Comparison of ENCODE assay signal across 8 cellular contexts in genomic region chr5:17189381-17190036, GRCh38. TPM values are rescaled to one million over a fixed set of nuclear protein-coding genes. Genes with fewer than 3 reads are reported as not detected.
DNase-seq lines count a peak whose midpoint lies in the region; ATAC-seq and TF ChIP-seq lines count a peak whose summit lies in the region.

No MANE protein-coding gene starts in this region.

- H3K27me3 ChIP-seq in MM.1S (replicated peaks; ENCODE audit: insufficient read depth, low read length) (no peaks in the 10 kb centered on the region), heart left ventricle (no peaks in the 10 kb centered on the region)

- H4K20me1 ChIP-seq in MM.1S (ENCODE audit: insufficient read depth, low read length), result no peaks in the 10 kb centered on the region

- no peak overlapping the region for H2AFZ ChIP-seq in MM.1S (ENCODE audit: low read length)

- H3K4me3 ChIP-seq in MM.1S (ENCODE audit: low read length), result no peak overlapping the region
- H3K4me3 ChIP-seq in heart left ventricle, result no peak overlapping the region

- H3K9me2 ChIP-seq in MM.1S (replicated peaks; ENCODE audit: insufficient read depth, low read length), result no peaks in the 10 kb centered on the region

- DNase-seq in DMS53 (lab: John Stamatoyannopoulos, UW), result peak; percentile 80
- peak; percentile 67 for DNase-seq in MM.1S
- peak; percentile 9 for DNase-seq in SIG-M5 (lab: John Stamatoyannopoulos, UW)
- DNase-seq in activated naive CD4-positive, alpha-beta T cell (lab: John Stamatoyannopoulos, UW), result peak in 3 of 4 experiments; percentile 9 to 41 (median 40)
- peak; percentile 61 to 83 (median 78) for DNase-seq in heart left ventricle
- DNase-seq in retina, result peak; percentile 75
- no peak for DNase-seq in GM19240 (ENCODE audit: insufficient read length, low spot score)

- TF ChIP-seq CTCF in MM.1S (IDR thresholded peaks at IDR 0.05; ENCODE audit: low read length) (peak; percentile 89), heart left ventricle (IDR thresholded peaks at IDR 0.05) (peak; percentile 77 to 90 (median 82))

- WGBS in heart left ventricle, 4 donors, result 17 to 22% (median 18%) methylated on average over 13 of the region's 13 CpGs

- H3K27ac ChIP-seq in MM.1S (ENCODE audit: low read length) (no peak overlapping the region), heart left ventricle (no peak overlapping the region)

- intact Hi-C loops in heart left ventricle (cut with DNase I), result loop anchor here (1.0 to 10.0 kb wide), 13 partner anchors 55 to 705 kb away; partner anchors contain the start of gene MYO10 (in 6 of the 10)

- H3K9me3 ChIP-seq in MM.1S (replicated peaks; ENCODE audit: insufficient read depth, low read length) (no peaks in the 10 kb centered on the region), heart left ventricle (no peaks in the 10 kb centered on the region)

- no peak overlapping the region for H3K9ac ChIP-seq in MM.1S (ENCODE audit: low read length)

- H3F3A ChIP-seq in MM.1S (ENCODE audit: insufficient read depth, low read length), result no peaks in the 10 kb centered on the region

- ATAC-seq in GM21723 (IDR thresholded peaks at IDR 0.05; ENCODE audit: unreplicated experiment), result peak; percentile 76
- peak; percentile 50 to 75 (median 64) for ATAC-seq in heart left ventricle

- H3K36me3 ChIP-seq in MM.1S (replicated peaks; ENCODE audit: insufficient read depth, low read length) (no peaks in the 10 kb centered on the region), heart left ventricle (no peaks in the 10 kb centered on the region)

- TF ChIP-seq POLR2A in heart left ventricle (IDR thresholded peaks at IDR 0.05), result no peak

- H3K4me1 ChIP-seq in MM.1S (ENCODE audit: low read length) (no peaks in the 10 kb centered on the region), heart left ventricle (peaks cover 0 to 21% (median 6%) of the 10 kb centered on the region in 12 donors)

- H3K79me2 ChIP-seq in MM.1S (ENCODE audit: low read length), result no peaks in the 10 kb centered on the region

- H3K4me2 ChIP-seq in MM.1S (ENCODE audit: low read depth, low read length), result no peak overlapping the region

RNA-seq across cellular contexts. Expression of gene BASP1, which starts 27.9 kb away (rescaled TPM):
- total RNA-seq in heart left ventricle, result 10 to 100 TPM in 1 of 9 donors, 1 to 10 TPM in 7, under 1 TPM in 1; 0.66 to 13.6 (median 3.0) TPM
- 1 to 10 TPM; 1.3 to 2.1 TPM for polyA plus RNA-seq in heart left ventricle
